1 cellular context compared by ENCODE assay signal in the genomic region with DNA sequence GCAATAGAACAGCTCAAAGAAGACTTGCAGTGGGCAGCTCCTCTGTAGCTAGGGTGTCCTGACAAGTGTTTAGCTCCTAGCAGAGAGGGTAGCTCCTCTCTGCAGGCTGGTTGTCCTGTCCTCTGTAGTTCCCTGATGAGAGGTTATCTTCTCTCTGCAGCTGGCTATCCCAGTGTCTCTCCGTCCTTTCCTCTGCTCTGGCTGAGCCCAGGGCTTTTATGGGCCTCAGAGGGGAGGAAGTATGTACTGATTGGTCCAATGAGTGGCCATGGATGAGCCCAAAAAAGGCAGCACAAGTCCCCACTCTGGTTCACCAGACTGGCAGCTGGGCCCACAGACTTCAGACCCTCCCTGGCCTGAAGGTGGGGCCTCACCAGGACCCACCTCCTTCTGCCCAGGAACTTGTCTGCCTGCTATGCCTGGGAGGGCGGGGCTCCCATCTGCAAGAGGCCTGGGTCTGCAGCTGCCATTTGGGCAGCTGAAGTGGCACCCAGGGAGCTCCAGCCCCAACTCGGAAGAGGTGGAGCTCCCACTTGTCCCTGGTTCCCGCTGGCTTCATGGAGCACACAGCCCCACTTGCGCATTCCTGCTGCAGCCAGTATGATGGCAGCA.
TF ChIP-seq lines count a peak whose summit lies in the region.

No MANE protein-coding gene starts in this region.

TF ChIP-seq in H1, 55 proteins besides CTCF, POLR2A, EP300 and RAD21:
- no peak for TF ChIP-seq CHD1 (IDR thresholded peaks at IDR 0.05; ENCODE audit: low read depth, low read length)
- no peak for TF ChIP-seq KDM1A (IDR thresholded peaks at IDR 0.05; ENCODE audit: borderline replicate concordance, low read length)
- no peak for TF ChIP-seq BRCA1 (IDR thresholded peaks at IDR 0.05; ENCODE audit: low read depth, low read length)
- TF ChIP-seq SIN3A (conservative IDR thresholded peaks at IDR 0.05 in 1 of 2, IDR thresholded peaks at IDR 0.05 in 1 of 2; ENCODE audit: low read depth in 1 of 2, low read length in 2 of 2), result no peak
- no peak for TF ChIP-seq JUND (IDR thresholded peaks at IDR 0.05; ENCODE audit: low read length)
- no peak for TF ChIP-seq ASH2L (IDR thresholded peaks at IDR 0.05; ENCODE audit: low read length)
- no peak for TF ChIP-seq CEBPB (IDR thresholded peaks at IDR 0.05; ENCODE audit: low read depth, low read length)
- no peak for TF ChIP-seq KDM5A (IDR thresholded peaks at IDR 0.05; ENCODE audit: low read length)
- TF ChIP-seq HDAC6 (IDR thresholded peaks at IDR 0.05; ENCODE audit: low read depth, low read length), result no peak
- no peak for TF ChIP-seq CREB1 (IDR thresholded peaks at IDR 0.05)
- no peak for TF ChIP-seq SIRT6 (IDR thresholded peaks at IDR 0.05; ENCODE audit: low read length)
- TF ChIP-seq, protein P1, sequence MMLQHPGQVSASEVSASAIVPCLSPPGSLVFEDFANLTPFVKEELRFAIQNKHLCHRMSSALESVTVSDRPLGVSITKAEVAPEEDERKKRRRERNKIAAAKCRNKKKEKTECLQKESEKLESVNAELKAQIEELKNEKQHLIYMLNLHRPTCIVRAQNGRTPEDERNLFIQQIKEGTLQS (IDR thresholded peaks at IDR 0.05; ENCODE audit: insufficient read depth, low read depth, low read length), result no peak
- no peak for TF ChIP-seq USF2 (IDR thresholded peaks at IDR 0.05; ENCODE audit: low read length)
- TF ChIP-seq YY1 (IDR thresholded peaks at IDR 0.05; ENCODE audit: low read depth, low read length), result no peak
- no peak for TF ChIP-seq SP2 (IDR thresholded peaks at IDR 0.05; ENCODE audit: low read length)
TF ChIP-seq in H1: peak in this region for 0.
